ENCODE assay signal across 20 cellular contexts in genomic region chr10:63392224-63392623, GRCh38.
DNase-seq lines count a peak whose midpoint lies in the region; ATAC-seq and TF ChIP-seq lines count a peak whose summit lies in the region.
"Had no signal": no experiment of that assay in that cellular context is flagged by ENCODE, and none has a peak within 500 bp of the region (broad histone marks: within the 10 kb centered on the region; RNA-seq: fewer than 3 reads in every experiment).

No MANE protein-coding gene starts in this region.

- CTCF ChIA-PET in activated CD8-positive, alpha-beta memory T cell treated with anti-CD3 and anti-CD28 coated beads, Interleukin-2, amount 10 ng/mL, durations not matched to agents 7 days and 5 days (lab: Charles Lee), result no interaction called here

- H3K4me3 Mint-ChIP-seq in activated CD8-positive, alpha-beta memory T cell treated with anti-CD3 and anti-CD28 coated beads, Interleukin-2, amount 10 ng/mL, durations not matched to agents 7 days and 5 days, result peak overlapping the region; percentile 39
- peak overlapping the region; percentile 37 for H3K4me3 Mint-ChIP-seq in T-helper 17 cell
- no peak overlapping the region for H3K4me3 Mint-ChIP-seq in chondrocyte (ENCODE audit: unreplicated experiment)
- H3K4me3 Mint-ChIP-seq in progenitor cell of endocrine pancreas (ENCODE audit: low read depth), result no peak overlapping the region
- H3K4me3 Mint-ChIP-seq: B cell; CD4-positive, alpha-beta T cell; H9 had no signal

- H3K27ac Mint-ChIP-seq in activated CD8-positive, alpha-beta memory T cell treated with anti-CD3 and anti-CD28 coated beads, Interleukin-2, amount 10 ng/mL, durations not matched to agents 7 days and 5 days, result peak overlapping the region; percentile 7
- no peak overlapping the region for H3K27ac Mint-ChIP-seq in T-helper 17 cell
- H3K27ac Mint-ChIP-seq in chondrocyte (ENCODE audit: unreplicated experiment), result peak overlapping the region; percentile 17
- peak overlapping the region; percentile 3 for H3K27ac Mint-ChIP-seq in progenitor cell of endocrine pancreas
- H3K27ac Mint-ChIP-seq: CD4-positive, alpha-beta T cell had no signal

- H3K27me3 Mint-ChIP-seq in activated CD8-positive, alpha-beta memory T cell treated with anti-CD3 and anti-CD28 coated beads, Interleukin-2, amount 10 ng/mL, durations not matched to agents 7 days and 5 days, result no peaks in the 10 kb centered on the region
- H3K27me3 Mint-ChIP-seq in T-helper 17 cell (no peaks in the 10 kb centered on the region), chondrocyte (ENCODE audit: low read depth) (no peaks in the 10 kb centered on the region), progenitor cell of endocrine pancreas (no peaks in the 10 kb centered on the region)
- H3K27me3 Mint-ChIP-seq: B cell; CD4-positive, alpha-beta T cell had no signal

- TF ChIP-seq CTCF in chondrocyte (IDR thresholded peaks at IDR 0.05) (no peak), progenitor cell of endocrine pancreas (IDR thresholded peaks at IDR 0.05; ENCODE audit: unreplicated experiment) (no peak)

- no peaks in the 10 kb centered on the region for H3K9me3 Mint-ChIP-seq in activated CD8-positive, alpha-beta memory T cell treated with anti-CD3 and anti-CD28 coated beads, Interleukin-2, amount 10 ng/mL, durations not matched to agents 7 days and 5 days (ENCODE audit: low read depth)
- H3K9me3 Mint-ChIP-seq in chondrocyte (ENCODE audit: low read depth) (peaks cover 23% of the 10 kb centered on the region), progenitor cell of endocrine pancreas (ENCODE audit: low read depth) (peaks cover 32% of the 10 kb centered on the region)

- peaks cover 41% of the 10 kb centered on the region for H3K4me1 Mint-ChIP-seq in activated CD8-positive, alpha-beta memory T cell treated with anti-CD3 and anti-CD28 coated beads, Interleukin-2, amount 10 ng/mL, durations not matched to agents 7 days and 5 days
- peaks cover 30% of the 10 kb centered on the region for H3K4me1 Mint-ChIP-seq in T-helper 17 cell
- H3K4me1 Mint-ChIP-seq in chondrocyte (ENCODE audit: low read depth), result peaks cover 34% of the 10 kb centered on the region
- peaks cover 9% of the 10 kb centered on the region for H3K4me1 Mint-ChIP-seq in progenitor cell of endocrine pancreas (ENCODE audit: low read depth)

- peaks cover 28% of the 10 kb centered on the region for H3K36me3 Mint-ChIP-seq in activated CD8-positive, alpha-beta memory T cell treated with anti-CD3 and anti-CD28 coated beads, Interleukin-2, amount 10 ng/mL, durations not matched to agents 7 days and 5 days
- H3K36me3 Mint-ChIP-seq in T-helper 17 cell (ENCODE audit: low read depth) (peaks cover 5% of the 10 kb centered on the region), chondrocyte (ENCODE audit: low read depth) (peaks cover 11% of the 10 kb centered on the region), progenitor cell of endocrine pancreas (ENCODE audit: insufficient read depth) (peaks cover 33% of the 10 kb centered on the region)

- ATAC-seq in activated CD8-positive, alpha-beta memory T cell treated with anti-CD3 and anti-CD28 coated beads, Interleukin-2, amount 10 ng/mL, durations not matched to agents 7 days and 5 days, result no peak
- ATAC-seq in T-helper 17 cell, result no peak

- DNase-seq in activated CD8-positive, alpha-beta memory T cell treated with anti-CD3 and anti-CD28 coated beads, Interleukin-2, amount 10 ng/mL, durations not matched to agents 7 days and 5 days, result no peak
- no peak for DNase-seq in activated CD8-positive, alpha-beta memory T cell treated with anti-CD3 and anti-CD28 coated beads, Interleukin-2, amount 50 U/mL, for 48 hours
- DNase-seq in T-helper 17 cell, result no peak
- no peak for DNase-seq in chondrocyte (ENCODE audit: low spot score)
- DNase-seq in progenitor cell of endocrine pancreas (ENCODE audit: low spot score, unreplicated experiment), result no peak
- no peak for DNase-seq in SW480 (ENCODE audit: low spot score)
- no peak for DNase-seq in OCI-M2 (lab: John Stamatoyannopoulos, UW; ENCODE audit: unreplicated experiment)
- no peak for DNase-seq in glomerular visceral epithelial cell (ENCODE audit: extremely low spot score)
- DNase-seq: 8988T; CD4-positive, alpha-beta T cell; DMS79; H9; NCI-H1417; NCI-H187; NCI-H2107; NCI-H510A; NCI-H748 treated with DMSO at 0.1 percent for 48 hours; NK-92 treated with Interleukin-12 subunit alpha and Interleukin-12 subunit beta, amount 100 ng/mL, for 24 hours; SHP77 had no signal

- no peaks in the 10 kb centered on the region for H3K9me3 ChIP-seq in T-helper 17 cell (ENCODE audit: control insufficient read depth, low read length, poor library complexity, severe bottlenecking)

Comparison
In these comparisons a context has a peak if more than half of its experiments do, and no peak if none do; other contexts are left out.
1. H3K4me3 Mint-ChIP-seq: peak in activated CD8-positive, alpha-beta memory T cell treated with anti-CD3 and anti-CD28 coated beads, Interleukin-2, amount 10 ng/mL, durations not matched to agents 7 days and 5 days (single experiment) and T-helper 17 cell (single experiment); none in chondrocyte (single experiment) and progenitor cell of endocrine pancreas (single experiment).